ENCODE assay signal across 11 cellular contexts in genomic region chr2:217714268-217714643, GRCh38.
DNase-seq lines count a peak whose midpoint lies in the region; ATAC-seq and TF ChIP-seq lines count a peak whose summit lies in the region.
"Had no signal": no experiment of that assay in that cellular context is flagged by ENCODE, and none has a peak within 500 bp of the region (broad histone marks: within the 10 kb centered on the region; RNA-seq: fewer than 3 reads in every experiment).

No MANE protein-coding gene starts in this region.

- H3K4me3 ChIP-seq in fibroblast of lung (replicated peaks in 1 of 4; ENCODE audit: control extremely low read depth in 1 of 4, insufficient read depth in 1 of 4, low read depth in 3 of 4, low read length in 4 of 4), result no peak overlapping the region
- H3K4me3 ChIP-seq in upper lobe of left lung, result no peak overlapping the region
- H3K4me3 ChIP-seq: GM12878 had no signal

- no peak overlapping the region for H3K9ac ChIP-seq in fibroblast of lung (ENCODE audit: insufficient read depth, low read length)

- H3K4me1 ChIP-seq in fibroblast of lung (ENCODE audit: control insufficient read depth, extremely low read depth, insufficient read depth, low read length) (peaks cover 11% of the 10 kb centered on the region), upper lobe of left lung (peaks cover 10 to 20% (median 17%) of the 10 kb centered on the region in 4 donors)

- no peak overlapping the region for H3K4me2 ChIP-seq in fibroblast of lung (ENCODE audit: extremely low read depth, insufficient read depth, low read length)

- no peak for TF ChIP-seq CTCF in fibroblast of lung (conservative IDR thresholded peaks at IDR 0.05 in 1 of 2, IDR thresholded peaks at IDR 0.05 in 1 of 2; ENCODE audit: low read depth in 1 of 2, low read length in 2 of 2)
- TF ChIP-seq CTCF in upper lobe of left lung (IDR thresholded peaks at IDR 0.05), result no peak

- no peaks in the 10 kb centered on the region for H3K79me2 ChIP-seq in fibroblast of lung (ENCODE audit: control insufficient read depth, insufficient read depth, low read length)

- H3K36me3 ChIP-seq in fibroblast of lung (ENCODE audit: control insufficient read depth, insufficient read depth, low read length), result no peaks in the 10 kb centered on the region
- H3K36me3 ChIP-seq in upper lobe of left lung, result no peaks in the 10 kb centered on the region

- peak; percentile 34 to 71 for ATAC-seq in upper lobe of left lung (ENCODE audit: low FRiP score in 2 of 2)
- no peak for ATAC-seq in HG02973 (IDR thresholded peaks at IDR 0.05; ENCODE audit: unreplicated experiment)
- no peak for ATAC-seq in HG03460 (IDR thresholded peaks at IDR 0.05; ENCODE audit: unreplicated experiment)

- H3K27ac ChIP-seq in fibroblast of lung (ENCODE audit: insufficient read depth, low read length) (no peak overlapping the region), upper lobe of left lung (peak overlapping the region in 1 of 4 donors; percentile 8)

- peak; percentile 97 for DNase-seq in RPMI7951 (ENCODE audit: low read depth)
- DNase-seq in fibroblast of lung (ENCODE audit: low read depth in 2 of 2), result peak; percentile 26 to 81
- peak; percentile 53 for DNase-seq in mucosa of gallbladder (ENCODE audit: low spot score)
- peak; percentile 46 to 81 for DNase-seq in upper lobe of left lung
- DNase-seq in Kasumi-1 (lab: John Stamatoyannopoulos, UW), result no peak
- DNase-seq in 8988T, result no peak
- DNase-seq: NCI-H226; stimulated activated CD4-positive, alpha-beta T cell treated with anti-CD3 and anti-CD28 coated beads, Interleukin-15, amount 100 ng/mL, for 24 hours had no signal

- WGBS in upper lobe of left lung, 2 donors, result 32 to 46% methylated on average over 3 to 8 of the region's 8 CpGs

- peak overlapping the region; percentile 1 for H2AFZ ChIP-seq in fibroblast of lung (ENCODE audit: low read length)

- H3K9me3 ChIP-seq in fibroblast of lung (ENCODE audit: control insufficient read depth, insufficient read depth, low read depth, low read length), result no peaks in the 10 kb centered on the region
- no peaks in the 10 kb centered on the region for H3K9me3 ChIP-seq in upper lobe of left lung

- H4K20me1 ChIP-seq in fibroblast of lung (ENCODE audit: control insufficient read depth, extremely low read depth, insufficient read depth, low read length), result no peaks in the 10 kb centered on the region

- TF ChIP-seq POLR2A in upper lobe of left lung (IDR thresholded peaks at IDR 0.05), result no peak

- no peak for TF ChIP-seq EP300 in upper lobe of left lung (IDR thresholded peaks at IDR 0.05)

- H3K27me3 ChIP-seq in fibroblast of lung (ENCODE audit: control insufficient read depth, insufficient read depth, low read length) (no peaks in the 10 kb centered on the region), upper lobe of left lung (no peaks in the 10 kb centered on the region)

Comparison
In these comparisons a context has a peak if more than half of its experiments do, and no peak if none do; other contexts are left out.
1. DNase-seq: peak in RPMI7951 (single experiment), fibroblast of lung (2 of 2), mucosa of gallbladder (single experiment) and upper lobe of left lung (2 of 2); none in Kasumi-1 (0 of 2) and 8988T (single experiment).
2. ATAC-seq: peak in upper lobe of left lung (2 of 2); none in HG02973 (single experiment) and HG03460 (single experiment).